ENCODE assay signal across 16 cellular contexts in genomic region chr2:37798315-37799005, GRCh38.
A peak's percentile ranks its signal among the peaks of the same experiment; 100 is the strongest.
DNase-seq lines count a peak whose midpoint lies in the region; ATAC-seq, FAIRE-seq and TF ChIP-seq lines count a peak whose summit lies in the region.
"Had no signal": no experiment of that assay in that cellular context is flagged by ENCODE, and none has a peak within 500 bp of the region (broad histone marks: within the 10 kb centered on the region; RNA-seq: fewer than 3 reads in every experiment).

No MANE protein-coding gene starts in this region.

- H3K4me1 Mint-ChIP-seq in stimulated activated naive B cell treated with anti-CD40 and anti-IgM and Interleukin-4, amounts not matched to agents 10 μg/mL and 1 μg/mL and 100 μg/mL, for 72 hours = peaks cover 14 to 19% of the 10 kb centered on the region in 2 donors

- CTCF ChIA-PET in SK-N-SH (lab: Yijun Ruan, JAX) (interaction anchor here (0.7 to 1.5 kb wide), 4 partner anchors 12 to 384 kb away, joined by 3 to 4 read pairs (median 4); no protein-coding TSS in a partner anchor), mammary epithelial cell (lab: Charles Lee; ENCODE audit: low non-redundant PET) (no interaction called here)

- peaks cover 21% of the 10 kb centered on the region for H3F3A ChIP-seq in SK-N-SH (replicated peaks; ENCODE audit: insufficient read depth)

- H3K36me3 ChIP-seq in SK-N-SH (replicated peaks in 1 of 2; ENCODE audit: control insufficient read depth in 1 of 2, insufficient read depth in 2 of 2, low read length in 1 of 2) (no peaks in the 10 kb centered on the region), esophagus muscularis mucosa (no peaks in the 10 kb centered on the region), prostate gland (no peaks in the 10 kb centered on the region), mammary epithelial cell (ENCODE audit: insufficient read depth, low read length) (no peaks in the 10 kb centered on the region)

- intact Hi-C loops in esophagus muscularis mucosa (cut with DNase I) (no loop called here), prostate gland (cut with DNase I) (no loop called here), mammary epithelial cell (cut with micrococcal nuclease) (no loop called here)

- no peak overlapping the region for H2AFZ ChIP-seq in SK-N-SH (ENCODE audit: low read depth)
- H2AFZ ChIP-seq in mammary epithelial cell (ENCODE audit: low read depth, low read length) = no peak overlapping the region

- no peaks in the 10 kb centered on the region for H3K27me3 ChIP-seq in SK-N-SH (ENCODE audit: insufficient read depth)
- H3K27me3 ChIP-seq in esophagus muscularis mucosa = no peaks in the 10 kb centered on the region
- no peaks in the 10 kb centered on the region for H3K27me3 ChIP-seq in prostate gland (replicated peaks; ENCODE audit: insufficient read depth)
- no peaks in the 10 kb centered on the region for H3K27me3 ChIP-seq in mammary epithelial cell (ENCODE audit: insufficient read depth, low read length)

- no peaks in the 10 kb centered on the region for H4K20me1 ChIP-seq in SK-N-SH (ENCODE audit: insufficient read depth)
- H4K20me1 ChIP-seq in mammary epithelial cell (ENCODE audit: insufficient read depth, low read length) = no peaks in the 10 kb centered on the region

- dilution Hi-C loops in mammary epithelial cell (cut with HindIII; ENCODE audit: low sequenced_read_pairs) = loop anchor here (5.0 kb wide), 1 partner anchor 49 kb away; no protein-coding TSS in a partner anchor

- H3K9me2 ChIP-seq in SK-N-SH = no peaks in the 10 kb centered on the region

- H3K9ac ChIP-seq in SK-N-SH = no peak overlapping the region
- H3K9ac ChIP-seq in mammary epithelial cell (ENCODE audit: insufficient read depth, low read length) = no peak overlapping the region

- H3K9me3 ChIP-seq in SK-N-SH (no peaks in the 10 kb centered on the region), esophagus muscularis mucosa (no peaks in the 10 kb centered on the region), prostate gland (no peaks in the 10 kb centered on the region), mammary epithelial cell (replicated peaks; ENCODE audit: insufficient read depth, low read length) (no peaks in the 10 kb centered on the region)

- H3K4me3 Mint-ChIP-seq in stimulated activated naive B cell treated with anti-CD40 and anti-IgM and Interleukin-4, amounts not matched to agents 10 μg/mL and 1 μg/mL and 100 μg/mL, for 72 hours = no peak overlapping the region
- H3K4me3 Mint-ChIP-seq: T-helper 2 cell treated with Interferon-gamma antibody and Interleukin-4, amounts not matched to agents 5 μg/mL and 100 μg/mL, for 36 hours had no signal

- no peaks in the 10 kb centered on the region for H3K27me3 Mint-ChIP-seq in stimulated activated naive B cell treated with anti-CD40 and anti-IgM and Interleukin-4, amounts not matched to agents 10 μg/mL and 1 μg/mL and 100 μg/mL, for 72 hours

- no peak for TF ChIP-seq RAD21 in SK-N-SH (IDR thresholded peaks at IDR 0.05; ENCODE audit: low read length)

- H3K4me2 ChIP-seq in SK-N-SH = no peak overlapping the region
- H3K4me2 ChIP-seq in mammary epithelial cell (ENCODE audit: insufficient read depth, low read depth, low read length) = no peak overlapping the region
- H3K4me2 ChIP-seq: smooth muscle cell had no signal

- no peaks in the 10 kb centered on the region for H3K36me3 Mint-ChIP-seq in stimulated activated naive B cell treated with anti-CD40 and anti-IgM and Interleukin-4, amounts not matched to agents 10 μg/mL and 1 μg/mL and 100 μg/mL, for 72 hours

- no TSS peak for BruUV-seq in mammary epithelial cell (replicated peaks; lab: Mats Ljungman, UMichigan)

- TF ChIP-seq POLR2A in esophagus muscularis mucosa (IDR thresholded peaks at IDR 0.05; ENCODE audit: low read depth) (no peak), prostate gland (IDR thresholded peaks at IDR 0.05) (no peak)

- no peaks in the 10 kb centered on the region for H3K9me3 Mint-ChIP-seq in stimulated activated naive B cell treated with anti-CD40 and anti-IgM and Interleukin-4, amounts not matched to agents 10 μg/mL and 1 μg/mL and 100 μg/mL, for 72 hours
- H3K9me3 Mint-ChIP-seq: T-helper 2 cell treated with Interferon-gamma antibody and Interleukin-4, amounts not matched to agents 5 μg/mL and 100 μg/mL, for 36 hours had no signal

- no peak for ATAC-seq in SK-N-SH treated with all-trans-retinoic acid at 6 μM for 48 hours
- peak; percentile 95 to 97 for ATAC-seq in stimulated activated naive B cell treated with anti-CD40 and anti-IgM and Interleukin-4, amounts not matched to agents 10 μg/mL and 1 μg/mL and 100 μg/mL, for 72 hours (replicated peaks)

- FAIRE-seq in frontal cortex (lab: Jason Lieb, UNC) = no peak
- FAIRE-seq: D721Med, RCC 7860 had no signal

- H3K79me2 ChIP-seq in SK-N-SH (ENCODE audit: insufficient read depth) = no peaks in the 10 kb centered on the region
- H3K79me2 ChIP-seq in mammary epithelial cell (ENCODE audit: insufficient read depth, low read length) = no peaks in the 10 kb centered on the region

- no peak overlapping the region for H3K27ac Mint-ChIP-seq in stimulated activated naive B cell treated with anti-CD40 and anti-IgM and Interleukin-4, amounts not matched to agents 10 μg/mL and 1 μg/mL and 100 μg/mL, for 72 hours
- H3K27ac Mint-ChIP-seq: T-helper 2 cell treated with Interferon-gamma antibody and Interleukin-4, amounts not matched to agents 5 μg/mL and 100 μg/mL, for 36 hours had no signal

- in situ Hi-C loops in mammary epithelial cell (cut with MboI; ENCODE audit: low sequenced_read_pairs in 2 of 2) = no loop called here

- TF ChIP-seq EP300 in SK-N-SH (IDR thresholded peaks at IDR 0.05; ENCODE audit: borderline replicate concordance in 1 of 2, low read depth in 1 of 2, low read length in 1 of 2) (no peak), esophagus muscularis mucosa (IDR thresholded peaks at IDR 0.05) (no peak)

- POLR2A ChIA-PET in SK-N-SH (lab: Yijun Ruan, JAX) = no interaction called here

- TF ChIP-seq CTCF in SK-N-SH (IDR thresholded peaks at IDR 0.05) (no peak), esophagus muscularis mucosa (IDR thresholded peaks at IDR 0.05) (no peak), prostate gland (IDR thresholded peaks at IDR 0.05) (no peak), mammary epithelial cell (conservative IDR thresholded peaks at IDR 0.05 in 1 of 2, IDR thresholded peaks at IDR 0.05 in 1 of 2; ENCODE audit: extremely low read depth in 1 of 2, insufficient read depth in 1 of 2, low read depth in 1 of 2, low read length in 2 of 2) (no peak)

- H3K4me1 ChIP-seq in SK-N-SH (ENCODE audit: control insufficient read depth in 1 of 2, insufficient read depth in 2 of 2, low read depth in 1 of 2, low read length in 1 of 2) (peaks cover 4 to 28% of the 10 kb centered on the region in 2 experiments), esophagus muscularis mucosa (peaks cover 30 to 68% (median 53%) of the 10 kb centered on the region in 4 donors), prostate gland (replicated peaks) (peaks cover 3% of the 10 kb centered on the region), mammary epithelial cell (ENCODE audit: insufficient read depth, low read length) (peaks cover 43% of the 10 kb centered on the region)

- no peak for DNase-seq in SK-N-SH
- DNase-seq in M059J (ENCODE audit: low read depth) = peak; percentile 57
- no peak for DNase-seq in esophagus muscularis mucosa (ENCODE audit: extremely low spot score)
- peak; percentile 8 for DNase-seq in stimulated activated naive B cell treated with anti-CD40 and anti-IgM and Interleukin-4, amounts not matched to agents 10 μg/mL and 1 μg/mL and 100 μg/mL, for 72 hours
- DNase-seq in prostate gland (ENCODE audit: low spot score) = no peak
- no peak for DNase-seq in frontal cortex (ENCODE audit: low spot score in 2 of 2)
- DNase-seq in mammary epithelial cell = no peak
- DNase-seq: 8988T, NCI-H1417, NCI-H510A treated with DMSO at 0.1 percent for 48 hours had no signal

- H3K27ac ChIP-seq in SK-N-SH (ENCODE audit: low read depth in 2 of 2, low read length in 1 of 2) = no peak overlapping the region
- peak overlapping the region; percentile 21 to 47 (median 32) for H3K27ac ChIP-seq in esophagus muscularis mucosa (replicated peaks in 1 of 4)
- peak overlapping the region in 1 of 2 donors; percentile 13 for H3K27ac ChIP-seq in prostate gland
- no peak overlapping the region for H3K27ac ChIP-seq in mammary epithelial cell (ENCODE audit: insufficient read depth, low read depth, low read length)

- no peak overlapping the region for H3K4me3 ChIP-seq in SK-N-SH (ENCODE audit: low read depth in 2 of 2, low read length in 1 of 2)
- H3K4me3 ChIP-seq in esophagus muscularis mucosa = no peak overlapping the region
- H3K4me3 ChIP-seq in prostate gland = no peak overlapping the region
- H3K4me3 ChIP-seq in mammary epithelial cell (replicated peaks in 1 of 3; ENCODE audit: insufficient read depth in 1 of 3, low read depth in 2 of 3, low read length in 3 of 3) = no peak overlapping the region
- H3K4me3 ChIP-seq: lung, smooth muscle cell had no signal

TF ChIP-seq in SK-N-SH treated with all-trans-retinoic acid at 6 μM for 48 hours, 23 proteins besides CTCF, POLR2A, EP300 and RAD21:
- peak; percentile 10; the same call in 1 of the 2 replicates for TF ChIP-seq ISL1 (CRISPR knock-in tag; IDR thresholded peaks at IDR 0.05)
- TF ChIP-seq BACH2 (CRISPR knock-in tag; IDR thresholded peaks at IDR 0.05; ENCODE audit: borderline replicate concordance) = no peak

TF ChIP-seq in SK-N-SH, 30 proteins besides CTCF, POLR2A, EP300 and RAD21 (continues in another document):
- TF ChIP-seq JUND (IDR thresholded peaks at IDR 0.05) (no peak), MAX (IDR thresholded peaks at IDR 0.05; ENCODE audit: low read depth) (no peak), CHD2 (IDR thresholded peaks at IDR 0.05; ENCODE audit: low read length, partially characterized antibody) (no peak), EZH2phosphoT487 (IDR thresholded peaks at IDR 0.05; ENCODE audit: borderline replicate concordance, low read depth) (no peak), TAF1 (IDR thresholded peaks at IDR 0.05; ENCODE audit: borderline replicate concordance, low read depth, low read length) (no peak), RXRA (IDR thresholded peaks at IDR 0.05; ENCODE audit: borderline replicate concordance, low read depth) (no peak)

Comparison
In these comparisons a context has a peak if more than half of its experiments do, and no peak if none do; other contexts are left out.
1. DNase-seq: peak in M059J (single experiment) and stimulated activated naive B cell treated with anti-CD40 and anti-IgM and Interleukin-4, amounts not matched to agents 10 μg/mL and 1 μg/mL and 100 μg/mL, for 72 hours (single experiment); none in SK-N-SH (single experiment), esophagus muscularis mucosa (single experiment), prostate gland (single experiment), frontal cortex (0 of 2) and mammary epithelial cell (single experiment).
2. H3K27ac ChIP-seq: peak in esophagus muscularis mucosa (4 of 4); none in SK-N-SH (0 of 2) and mammary epithelial cell (single experiment).